ENCODE assay signal across 20 cellular contexts in the genomic region with DNA sequence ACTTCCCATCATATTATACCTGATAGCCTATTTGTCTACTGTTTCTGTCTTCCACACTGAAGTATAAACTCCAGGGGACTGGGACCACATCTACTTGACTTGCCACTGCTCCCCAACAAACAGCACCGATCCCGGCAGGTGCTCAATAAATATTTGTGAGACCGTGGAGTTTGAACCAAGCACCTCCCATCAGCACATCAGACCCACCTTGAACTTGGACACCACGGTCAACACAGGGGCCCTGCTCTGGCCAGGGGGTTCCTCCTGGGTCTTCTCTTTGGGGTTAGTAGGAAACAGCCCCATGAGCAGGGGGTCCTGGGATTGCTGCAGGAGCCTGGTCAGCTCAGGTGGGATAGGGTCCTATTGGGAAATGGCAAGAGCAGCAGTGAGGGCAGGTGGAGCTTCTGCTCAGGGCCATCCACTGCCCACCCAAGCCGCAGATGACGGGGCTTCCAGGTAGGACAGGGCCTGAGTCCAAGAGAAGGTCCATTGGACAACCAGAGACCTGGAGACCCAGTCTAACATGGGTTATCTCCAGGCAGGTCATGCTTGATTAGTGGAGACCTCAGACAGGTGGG.
"Had no signal": no experiment of that assay in that cellular context is flagged by ENCODE, and none has a peak within 500 bp of the region (broad histone marks: within the 10 kb centered on the region; RNA-seq: fewer than 3 reads in every experiment).

No MANE protein-coding gene starts in this region.

- H3K4me1 ChIP-seq: colonic mucosa, foreskin keratinocyte, sigmoid colon had no signal

- ATAC-seq: foreskin keratinocyte, heart left ventricle, left lobe of liver, natural killer cell had no signal

- H3K4me3 ChIP-seq: colonic mucosa, heart left ventricle, sigmoid colon, skin epidermis had no signal

- H3K27ac Mint-ChIP-seq: natural killer cell, type B pancreatic cell had no signal

- DNase-seq: colonic mucosa; dermis blood vessel endothelial cell; erythroblast; foreskin keratinocyte; heart left ventricle; hippocampal formation; mammary epithelial cell; natural killer cell; posterior cingulate gyrus; sigmoid colon; stimulated activated CD4-positive, alpha-beta T cell treated with anti-CD3 and anti-CD28 coated beads, Interleukin-2, amount 100 ng/mL, for 24 hours; stimulated activated CD4-positive, alpha-beta T cell treated with anti-CD3 and anti-CD28 coated beads, Interleukin-4, amount 100 ng/mL, for 4 hours; stimulated activated naive CD4-positive, alpha-beta T cell treated with Interleukin-2 at 50 U/mL for 16 hours had no signal

- FAIRE-seq: endothelial cell of umbilical vein, islet of Langerhans, urothelium cell line had no signal

- H3K36me3 Mint-ChIP-seq: natural killer cell had no signal

- H3K9me3 ChIP-seq: colonic mucosa, heart left ventricle, sigmoid colon had no signal

- H3K9me3 Mint-ChIP-seq: natural killer cell, neural crest cell, type B pancreatic cell had no signal

- H3K36me3 ChIP-seq: colonic mucosa had no signal

- H3K27me3 Mint-ChIP-seq: type B pancreatic cell had no signal

- H3K27ac ChIP-seq: colonic mucosa, foreskin keratinocyte, heart left ventricle, sigmoid colon, skin epidermis had no signal

- H3K4me3 Mint-ChIP-seq: natural killer cell, neural crest cell, type B pancreatic cell had no signal

- H3K27me3 ChIP-seq: colonic mucosa, foreskin keratinocyte, heart left ventricle, sigmoid colon had no signal
